Comparison of ENCODE assay signal across 21 cellular contexts in the genomic region with DNA sequence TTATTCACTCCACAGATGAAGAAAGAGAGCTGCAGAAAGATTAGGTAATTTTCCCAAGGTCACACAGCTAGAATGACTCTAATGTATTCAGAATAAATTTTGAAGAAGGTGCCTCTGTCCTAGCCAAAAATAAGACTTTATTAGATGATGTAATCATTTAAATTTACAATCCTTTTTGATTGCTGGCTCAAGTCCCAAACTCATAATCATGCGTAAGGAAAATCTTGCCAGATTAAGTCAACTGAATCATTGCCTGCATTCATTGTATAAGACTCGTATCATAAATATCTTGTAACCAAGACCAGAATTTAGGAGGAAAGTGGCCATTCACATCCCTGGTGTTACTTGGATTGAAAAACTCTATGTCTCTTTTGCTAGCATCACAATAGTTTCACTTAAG. TPM values are rescaled to one million over a fixed set of nuclear protein-coding genes. Genes with fewer than 3 reads are reported as not detected.
DNase-seq lines count a peak whose midpoint lies in the region; TF ChIP-seq lines count a peak whose summit lies in the region.
"Had no signal": no experiment of that assay in that cellular context is flagged by ENCODE, and none has a peak within 500 bp of the region (broad histone marks: within the 10 kb centered on the region; RNA-seq: fewer than 3 reads in every experiment).

No MANE protein-coding gene starts in this region.

- CTCF ChIA-PET in A673 (lab: Charles Lee), result no interaction called here
- CTCF ChIA-PET in MCF 10A (lab: Yijun Ruan, JAX), result interaction anchor here (0.6 kb wide), 1 partner anchor 381 kb away, joined by 3 read pairs; no protein-coding TSS in a partner anchor

- BruUV-seq in A673 (replicated peaks; lab: Mats Ljungman, UMichigan), result no TSS peak
- BruUV-seq in MCF 10A (replicated peaks; lab: Mats Ljungman, UMichigan), result no TSS peak

- H3K27ac ChIP-seq in A673 (ENCODE audit: low read depth, low read length, poor library complexity, severe bottlenecking), result no peak overlapping the region
- H3K27ac ChIP-seq: KMS-11, RWPE1 had no signal

- H3K27me3 Mint-ChIP-seq in MCF 10A (ENCODE audit: insufficient read depth, unreplicated experiment), result no peaks in the 10 kb centered on the region
- peaks cover 11% of the 10 kb centered on the region for H3K27me3 Mint-ChIP-seq in T-helper 2 cell treated with Interferon-gamma antibody and Interleukin-4, amounts not matched to agents 5 μg/mL and 100 μg/mL, for 36 hours (ENCODE audit: low read depth)

- no peak overlapping the region for H3K4me3 Mint-ChIP-seq in MCF 10A (ENCODE audit: unreplicated experiment)
- H3K4me3 Mint-ChIP-seq in T-helper 2 cell treated with Interferon-gamma antibody and Interleukin-4, amounts not matched to agents 5 μg/mL and 100 μg/mL, for 36 hours, result no peak overlapping the region
- H3K4me3 Mint-ChIP-seq: H9 had no signal

- no peaks in the 10 kb centered on the region for H3K9me3 ChIP-seq in A673 (ENCODE audit: low read depth, low read length, poor library complexity, severe bottlenecking)
- H3K9me3 ChIP-seq: BE2C had no signal

- no peaks in the 10 kb centered on the region for H3K4me1 Mint-ChIP-seq in MCF 10A (ENCODE audit: insufficient read depth, unreplicated experiment)
- H3K4me1 Mint-ChIP-seq in T-helper 2 cell treated with Interferon-gamma antibody and Interleukin-4, amounts not matched to agents 5 μg/mL and 100 μg/mL, for 36 hours (ENCODE audit: low read depth), result no peaks in the 10 kb centered on the region
- H3K4me1 Mint-ChIP-seq: H9 had no signal

- no peaks in the 10 kb centered on the region for H3K9me3 Mint-ChIP-seq in MCF 10A (ENCODE audit: unreplicated experiment)
- H3K9me3 Mint-ChIP-seq in T-helper 2 cell treated with Interferon-gamma antibody and Interleukin-4, amounts not matched to agents 5 μg/mL and 100 μg/mL, for 36 hours, result peaks cover under 1% of the 10 kb centered on the region

- H3K36me3 Mint-ChIP-seq in MCF 10A (ENCODE audit: insufficient read depth, unreplicated experiment), result no peaks in the 10 kb centered on the region
- H3K36me3 Mint-ChIP-seq in T-helper 2 cell treated with Interferon-gamma antibody and Interleukin-4, amounts not matched to agents 5 μg/mL and 100 μg/mL, for 36 hours (ENCODE audit: low read depth), result no peaks in the 10 kb centered on the region

- H3K36me3 ChIP-seq in A673 (ENCODE audit: insufficient read depth, low read length, poor library complexity, severe bottlenecking), result no peaks in the 10 kb centered on the region
- H3K36me3 ChIP-seq: BE2C had no signal

- H3K4me3 ChIP-seq in A673 (ENCODE audit: low read depth, low read length, poor library complexity, severe bottlenecking) (no peak overlapping the region), astrocyte of the cerebellum (ENCODE audit: low read depth, low read length) (no peak overlapping the region)

- no peaks in the 10 kb centered on the region for H3K4me1 ChIP-seq in A673 (ENCODE audit: insufficient read depth, low read length, poor library complexity, severe bottlenecking)
- H3K4me1 ChIP-seq: BE2C had no signal

- no peak overlapping the region for H3K27ac Mint-ChIP-seq in MCF 10A (ENCODE audit: low read depth, unreplicated experiment)
- H3K27ac Mint-ChIP-seq in T-helper 2 cell treated with Interferon-gamma antibody and Interleukin-4, amounts not matched to agents 5 μg/mL and 100 μg/mL, for 36 hours, result no peak overlapping the region

- DNase-seq in A673 (ENCODE audit: low spot score) (peak; percentile 37), ELR (ENCODE audit: low read depth) (peak; percentile 25), NCI-H446 (lab: John Stamatoyannopoulos, UW) (peak; percentile 43 to 50), astrocyte of the cerebellum (ENCODE audit: low read depth) (peak; percentile 18), MCF 10A (ENCODE audit: unreplicated experiment) (no peak)
- DNase-seq in activated CD8-positive, alpha-beta memory T cell treated with anti-CD3 and anti-CD28 coated beads, Interleukin-2, amount 50 U/mL, for 4 hours, result no peak
- no peak for DNase-seq in T-helper 2 cell treated with Interferon-gamma antibody and Interleukin-4, amounts not matched to agents 5 μg/mL and 100 μg/mL, for 36 hours (ENCODE audit: low spot score)
- DNase-seq in stimulated activated CD4-positive, alpha-beta T cell treated with anti-CD3 and anti-CD28 coated beads, Interleukin-2, amount 100 ng/mL, for 24 hours, result no peak
- DNase-seq: BE2C, GF-D8, H9, IMR-90, NCI-H1694, NCI-H2081, NCI-H2171, NCI-H510A treated with DMSO at 0.1 percent for 48 hours, NCI-H748 treated with DMSO at 0.1 percent for 48 hours, SIG-M5, T-helper 1 cell had no signal

- POLR2A ChIA-PET in A673 (lab: Charles Lee; ENCODE audit: low non-redundant PET) (interaction anchor here (0.7 kb wide), 1 partner anchor 105 kb away, joined by 18 read pairs; no protein-coding TSS in a partner anchor), MCF 10A (lab: Yijun Ruan, JAX) (no interaction called here)

- intact Hi-C loops in A673 (cut with micrococcal nuclease; ENCODE audit: unreplicated experiment), result no loop called here
- intact Hi-C loops in MCF 10A (cut with micrococcal nuclease), result no loop called here

- no peaks in the 10 kb centered on the region for H3K27me3 ChIP-seq in A673 (replicated peaks; ENCODE audit: insufficient read depth, low read depth, low read length, poor library complexity)
- H3K27me3 ChIP-seq: BE2C had no signal

- TF ChIP-seq CTCF in A673 (conservative IDR thresholded peaks at IDR 0.05; ENCODE audit: low read depth, low read length) (no peak), astrocyte of the cerebellum (IDR thresholded peaks at IDR 0.05; ENCODE audit: low read depth, low read length, missing control alignments) (no peak), MCF 10A (IDR thresholded peaks at IDR 0.05; ENCODE audit: unreplicated experiment) (no peak)

- in situ Hi-C loops in astrocyte of the cerebellum (cut with HindIII; ENCODE audit: low sequenced_read_pairs), result no loop called here

RNA-seq across cellular contexts. Expression of gene STK39, which starts 53.1 kb away (rescaled TPM):
- total RNA-seq in A673 (2021) (15.9 and 19.3 TPM in 2 replicates), MCF 10A (2022) (13.8 and 14.6 TPM in 2 replicates)

Comparison
In these comparisons a context has a peak if more than half of its experiments do, and no peak if none do; other contexts are left out.
1. DNase-seq: peak in A673 (single experiment), ELR (single experiment), NCI-H446 (2 of 2) and astrocyte of the cerebellum (single experiment); none in activated CD8-positive, alpha-beta memory T cell treated with anti-CD3 and anti-CD28 coated beads, Interleukin-2, amount 50 U/mL, for 4 hours (single experiment), MCF 10A (single experiment), T-helper 2 cell treated with Interferon-gamma antibody and Interleukin-4, amounts not matched to agents 5 μg/mL and 100 μg/mL, for 36 hours (single experiment) and stimulated activated CD4-positive, alpha-beta T cell treated with anti-CD3 and anti-CD28 coated beads, Interleukin-2, amount 100 ng/mL, for 24 hours (0 of 2).